ENCODE assay signal across 8 cellular contexts in genomic region chr15:81001180-81002003, GRCh38. TPM values are rescaled to one million over a fixed set of nuclear protein-coding genes. Genes with fewer than 3 reads are reported as not detected.
DNase-seq lines count a peak whose midpoint lies in the region; ATAC-seq and TF ChIP-seq lines count a peak whose summit lies in the region.

No MANE protein-coding gene starts in this region.

- intact Hi-C loops in right cardiac atrium (cut with DNase I) = loop anchor here in 3 of 4 donors (5.0 to 10.0 kb wide), 2 partner anchors 93 to 96 kb away; no protein-coding TSS in a partner anchor

- no peaks in the 10 kb centered on the region for H3K9me3 ChIP-seq in right cardiac atrium (ENCODE audit: control insufficient read depth, low read length)

- under 1% methylated on average over 108 of the region's 108 CpGs for WGBS in right cardiac atrium

- ATAC-seq in HG03196 (IDR thresholded peaks at IDR 0.05; ENCODE audit: unreplicated experiment) (peak; percentile 32), SK-N-SH treated with all-trans-retinoic acid at 6 μM for 48 hours (peak; percentile 66), right cardiac atrium (peak; percentile 54)

- H3K4me1 ChIP-seq in right cardiac atrium (ENCODE audit: control insufficient read depth, insufficient read depth, low read length) = no peaks in the 10 kb centered on the region

- H3K4me3 ChIP-seq in right cardiac atrium (ENCODE audit: low read length) = peak overlapping the region; percentile 87

- H3K27ac ChIP-seq in right cardiac atrium (ENCODE audit: low read length) = peak overlapping the region; percentile 92

- H3K27me3 ChIP-seq in right cardiac atrium (ENCODE audit: control insufficient read depth, insufficient read depth) = no peaks in the 10 kb centered on the region

- peak; percentile 72 for DNase-seq in CD1c-positive myeloid dendritic cell (ENCODE audit: extremely low spot score)
- peak; percentile 62 for DNase-seq in GM19238 (ENCODE audit: insufficient read length, low spot score)
- DNase-seq in amniotic epithelial cell (ENCODE audit: low read depth) = peak; percentile 23
- DNase-seq in right cardiac atrium = peak; percentile 78 to 89 (median 88)
- DNase-seq in retina = peak; percentile 72
- DNase-seq in inferior parietal cortex (ENCODE audit: extremely low spot score) = no peak

TF ChIP-seq in SK-N-SH treated with all-trans-retinoic acid at 6 μM for 48 hours, 23 proteins besides CTCF, POLR2A, EP300 and RAD21:
- TF ChIP-seq SNAI2 (CRISPR knock-in tag; IDR thresholded peaks at IDR 0.05) (no peak), CSDC2 (CRISPR knock-in tag; IDR thresholded peaks at IDR 0.05) (no peak), RARB (CRISPR knock-in tag; IDR thresholded peaks at IDR 0.05) (no peak), TCF4 (CRISPR knock-in tag; IDR thresholded peaks at IDR 0.05; ENCODE audit: borderline replicate concordance) (no peak), GLIS3 (CRISPR knock-in tag; IDR thresholded peaks at IDR 0.05) (no peak), ESRRG (CRISPR knock-in tag; IDR thresholded peaks at IDR 0.05) (no peak), BACH2 (CRISPR knock-in tag; IDR thresholded peaks at IDR 0.05; ENCODE audit: borderline replicate concordance) (no peak), OSR1 (CRISPR knock-in tag; IDR thresholded peaks at IDR 0.05) (no peak), CREB5 (CRISPR knock-in tag; IDR thresholded peaks at IDR 0.05; ENCODE audit: low read depth) (no peak)

RNA-seq across cellular contexts. Expression of gene TLNRD1, which starts 0.7 kb away (rescaled TPM):
- total RNA-seq in right cardiac atrium = 10 to 100 TPM in 1 of 4 donors, 1 to 10 TPM in 3; 6.7 to 17.2 (median 7.3) TPM
- 4.8 TPM for polyA plus RNA-seq in right cardiac atrium

RNA-seq across cellular contexts. Expression of gene MESD, which starts 11.8 kb away (rescaled TPM):
- total RNA-seq in right cardiac atrium = 10 to 100 TPM; 15.7 to 18.9 (median 17.3) TPM
- 13.2 TPM for polyA plus RNA-seq in right cardiac atrium
